In the genomic region with DNA sequence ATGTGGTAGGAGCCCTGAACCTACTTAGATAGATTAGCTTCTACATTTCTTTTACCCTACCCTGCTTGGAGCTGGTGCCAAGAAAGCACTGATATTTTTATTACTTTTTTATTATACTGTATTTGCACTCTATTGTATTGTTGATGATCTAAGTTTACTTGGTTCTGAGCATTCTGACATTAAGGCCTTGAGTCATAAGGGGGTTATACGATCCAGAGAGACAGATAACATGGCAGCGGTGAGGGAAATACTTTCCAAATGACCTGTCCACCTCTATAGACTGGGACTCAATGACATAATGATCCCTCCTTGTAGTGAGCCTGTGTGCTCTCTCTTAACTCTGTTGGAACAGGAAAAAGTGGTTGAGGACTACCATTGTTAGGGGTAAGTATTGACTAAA, we compare ENCODE assay signal across 14 cellular contexts.
DNase-seq lines count a peak whose midpoint lies in the region; ATAC-seq and TF ChIP-seq lines count a peak whose summit lies in the region.
"Had no signal": no experiment of that assay in that cellular context is flagged by ENCODE, and none has a peak within 500 bp of the region (broad histone marks: within the 10 kb centered on the region; RNA-seq: fewer than 3 reads in every experiment).

No MANE protein-coding gene starts in this region.

- 4% methylated on average over 2 of the region's 2 CpGs for WGBS in smooth muscle cell (ENCODE audit: low lambda C conversion rate)

- peaks cover 9% of the 10 kb centered on the region for H3K4me1 ChIP-seq in adipocyte (ENCODE audit: control insufficient read depth, insufficient read depth, low read length)
- peaks cover 11% of the 10 kb centered on the region for H3K4me1 ChIP-seq in foreskin keratinocyte
- peaks cover 29% of the 10 kb centered on the region for H3K4me1 ChIP-seq in smooth muscle cell (ENCODE audit: low read depth)

- H3K4me3 ChIP-seq in adipocyte (ENCODE audit: low read length) (no peak overlapping the region), smooth muscle cell (no peak overlapping the region)

- DNase-seq in NCI-H510A treated with DMSO at 0.1 percent for 48 hours (lab: John Stamatoyannopoulos, UW) (peak; percentile 11), NCI-H510A (lab: John Stamatoyannopoulos, UW) (no peak), adipocyte (ENCODE audit: low read depth) (peak; percentile 29), foreskin keratinocyte (peak in 1 of 2 donors; percentile 58), smooth muscle cell (lab: John Stamatoyannopoulos, UW; ENCODE audit: unreplicated experiment) (no peak)
- no peak for DNase-seq in stimulated activated naive CD8-positive, alpha-beta T cell treated with anti-CD3 and anti-CD28 coated beads, Interleukin-15, amount 100 ng/mL, for 72 hours
- DNase-seq: ACHN; activated CD4-positive, alpha-beta T cell treated with anti-CD3 and anti-CD28 coated beads, Interleukin-2, amount 50 U/mL, for 4 hours; activated effector memory CD4-positive, alpha-beta T cell treated with anti-CD3 and anti-CD28 coated beads, Interleukin-2, amount 50 U/mL, for 16 hours; NCI-H1092 treated with DMSO at 0.1 percent for 48 hours; T-helper 17 cell had no signal

- H3K9ac ChIP-seq in adipocyte (ENCODE audit: low read length) (no peak overlapping the region), smooth muscle cell (ENCODE audit: low read depth) (peak overlapping the region; percentile 86)

- H3K27me3 ChIP-seq in adipocyte (replicated peaks; ENCODE audit: control insufficient read depth, insufficient read depth, low read length) (no peaks in the 10 kb centered on the region), foreskin keratinocyte (no peaks in the 10 kb centered on the region), smooth muscle cell (ENCODE audit: low read depth) (no peaks in the 10 kb centered on the region)

- TF ChIP-seq CTCF in foreskin keratinocyte (conservative IDR thresholded peaks at IDR 0.05) (no peak), smooth muscle cell (IDR thresholded peaks at IDR 0.05; ENCODE audit: borderline replicate concordance, insufficient read depth, poor library complexity, severe bottlenecking) (no peak)

- peaks cover 25% of the 10 kb centered on the region for H3K36me3 ChIP-seq in adipocyte (ENCODE audit: control insufficient read depth, insufficient read depth, low read length, severe bottlenecking)
- H3K36me3 ChIP-seq in smooth muscle cell (ENCODE audit: low read depth): no peaks in the 10 kb centered on the region

- no peaks in the 10 kb centered on the region for H4K20me1 ChIP-seq in smooth muscle cell (ENCODE audit: low read depth)

- H3K4me1 Mint-ChIP-seq in stimulated activated naive CD8-positive, alpha-beta T cell treated with anti-CD3 and anti-CD28 coated beads, Interleukin-15, amount 100 ng/mL, for 72 hours: peaks cover 52% of the 10 kb centered on the region

- peaks cover 7% of the 10 kb centered on the region for H3F3A ChIP-seq in smooth muscle cell (ENCODE audit: low read depth)

- H3K27ac Mint-ChIP-seq in stimulated activated naive CD8-positive, alpha-beta T cell treated with anti-CD3 and anti-CD28 coated beads, Interleukin-15, amount 100 ng/mL, for 72 hours: peak overlapping the region in 1 of 2 donors; percentile 72
- H3K27ac Mint-ChIP-seq: memory B cell, T-helper 17 cell had no signal

- no peak overlapping the region for H2AFZ ChIP-seq in smooth muscle cell (ENCODE audit: low read depth)

- no peaks in the 10 kb centered on the region for H3K27me3 Mint-ChIP-seq in stimulated activated naive CD8-positive, alpha-beta T cell treated with anti-CD3 and anti-CD28 coated beads, Interleukin-15, amount 100 ng/mL, for 72 hours
- H3K27me3 Mint-ChIP-seq: memory B cell, T-helper 17 cell had no signal

- peak overlapping the region; percentile 58 for H3K4me2 ChIP-seq in smooth muscle cell

- H3K9me3 ChIP-seq in adipocyte (ENCODE audit: control insufficient read depth, low read length) (no peaks in the 10 kb centered on the region), smooth muscle cell (replicated peaks; ENCODE audit: low read depth) (no peaks in the 10 kb centered on the region)

- TF ChIP-seq POLR2A in GM18505 (IDR thresholded peaks at IDR 0.05; ENCODE audit: borderline replicate concordance, extremely low read depth, insufficient read depth, insufficient read length): no peak

- H3K27ac ChIP-seq in foreskin keratinocyte: peak overlapping the region; percentile 23
- peak overlapping the region; percentile 99 for H3K27ac ChIP-seq in smooth muscle cell (ENCODE audit: low read depth)

- H3K4me3 Mint-ChIP-seq in stimulated activated naive CD8-positive, alpha-beta T cell treated with anti-CD3 and anti-CD28 coated beads, Interleukin-15, amount 100 ng/mL, for 72 hours: no peak overlapping the region
- H3K4me3 Mint-ChIP-seq: memory B cell, T-helper 17 cell had no signal

- ATAC-seq in foreskin keratinocyte (peak; percentile 44), HG03139 (IDR thresholded peaks at IDR 0.05; ENCODE audit: unreplicated experiment) (no peak), GM18505 (IDR thresholded peaks at IDR 0.05; ENCODE audit: unreplicated experiment) (no peak)
- no peak for ATAC-seq in stimulated activated naive CD8-positive, alpha-beta T cell treated with anti-CD3 and anti-CD28 coated beads, Interleukin-15, amount 100 ng/mL, for 72 hours
- ATAC-seq: T-helper 17 cell had no signal

- no peaks in the 10 kb centered on the region for H3K79me2 ChIP-seq in smooth muscle cell (ENCODE audit: low read depth)

- no peaks in the 10 kb centered on the region for H3K9me3 Mint-ChIP-seq in stimulated activated naive CD8-positive, alpha-beta T cell treated with anti-CD3 and anti-CD28 coated beads, Interleukin-15, amount 100 ng/mL, for 72 hours
- H3K9me3 Mint-ChIP-seq: memory B cell had no signal

Comparison
In these comparisons a context has a peak if more than half of its experiments do, and no peak if none do; other contexts are left out.
1. DNase-seq: peak in NCI-H510A treated with DMSO at 0.1 percent for 48 hours (single experiment) and adipocyte (single experiment); none in NCI-H510A (single experiment), smooth muscle cell (single experiment) and stimulated activated naive CD8-positive, alpha-beta T cell treated with anti-CD3 and anti-CD28 coated beads, Interleukin-15, amount 100 ng/mL, for 72 hours (0 of 2).